Comparison of ENCODE assay signal across 14 cellular contexts in genomic region chr3:195835791-195836190, GRCh38. TPM values are rescaled to one million over a fixed set of nuclear protein-coding genes. Genes with fewer than 3 reads are reported as not detected.
DNase-seq lines count a peak whose midpoint lies in the region; ATAC-seq and TF ChIP-seq lines count a peak whose summit lies in the region.
"Had no signal": no experiment of that assay in that cellular context is flagged by ENCODE, and none has a peak within 500 bp of the region (broad histone marks: within the 10 kb centered on the region; RNA-seq: fewer than 3 reads in every experiment).

No MANE protein-coding gene starts in this region.

- no peak for TF ChIP-seq CTCF in right atrium auricular region (IDR thresholded peaks at IDR 0.05)
- TF ChIP-seq CTCF in osteoblast (IDR thresholded peaks at IDR 0.05; ENCODE audit: extremely low read depth, low read depth, low read length) = no peak
- TF ChIP-seq CTCF in GM13977 (IDR thresholded peaks at IDR 0.05; ENCODE audit: extremely low read depth, insufficient read depth, missing control alignments) = no peak

- H3K4me3 ChIP-seq in right cardiac atrium (ENCODE audit: low read length) (no peak overlapping the region), right atrium auricular region (no peak overlapping the region), osteoblast (ENCODE audit: insufficient read depth, low read length) (no peak overlapping the region)
- H3K4me3 ChIP-seq: BLaER1 treated with 17β-estradiol and CSF1 and Interleukin-3, amounts not matched to agents 10 nM and 100 nM had no signal

- no peaks in the 10 kb centered on the region for H3K27me3 ChIP-seq in right cardiac atrium (ENCODE audit: control insufficient read depth, insufficient read depth)
- H3K27me3 ChIP-seq in right atrium auricular region = no peaks in the 10 kb centered on the region
- peaks cover 11% of the 10 kb centered on the region for H3K27me3 ChIP-seq in osteoblast (ENCODE audit: insufficient read depth, low read length)
- H3K27me3 ChIP-seq: BLaER1 treated with 17β-estradiol and CSF1 and Interleukin-3, amounts not matched to agents 10 nM and 100 nM had no signal

- no peaks in the 10 kb centered on the region for H3K79me2 ChIP-seq in osteoblast (ENCODE audit: insufficient read depth, low read length)

- in situ Hi-C loops in GM13977 (cut with MboI; ENCODE audit: low pct_unique_long_range_greater_than_20kb, low sequenced_read_pairs, unreplicated experiment) = loop anchor here (25.0 kb wide), 1 partner anchor 273 kb away; no protein-coding TSS in a partner anchor

- H3K36me3 ChIP-seq in right atrium auricular region = no peaks in the 10 kb centered on the region
- no peaks in the 10 kb centered on the region for H3K36me3 ChIP-seq in osteoblast (ENCODE audit: insufficient read depth, low read length)
- H3K36me3 ChIP-seq: BLaER1 treated with 17β-estradiol and CSF1 and Interleukin-3, amounts not matched to agents 10 nM and 100 nM had no signal

- H2AFZ ChIP-seq in osteoblast (ENCODE audit: low read length) = no peak overlapping the region

- ATAC-seq in right cardiac atrium (peak; percentile 16 to 17), left colon (peak; percentile 17)
- ATAC-seq: HCT116 had no signal

- DNase-seq in right cardiac atrium = no peak
- DNase-seq in right atrium auricular region (ENCODE audit: low spot score) = no peak
- DNase-seq in left colon = no peak
- DNase-seq in osteoblast (ENCODE audit: insufficient read length, low spot score, missing footprints) = peak; percentile 82
- DNase-seq in DMS79 (lab: John Stamatoyannopoulos, UW) = no peak
- no peak for DNase-seq in GM13977 (ENCODE audit: low spot score)
- DNase-seq in NCI-H510A (lab: John Stamatoyannopoulos, UW) = no peak
- DNase-seq: 8988T; CD4-positive, CD25-positive, alpha-beta regulatory T cell; DMS53 had no signal

- no peak overlapping the region for H3K27ac ChIP-seq in right cardiac atrium (ENCODE audit: low read length)
- H3K27ac ChIP-seq in right atrium auricular region = no peak overlapping the region
- no peak overlapping the region for H3K27ac ChIP-seq in osteoblast (ENCODE audit: low read depth, low read length)
- H3K27ac ChIP-seq: BLaER1 treated with 17β-estradiol and CSF1 and Interleukin-3, amounts not matched to agents 10 nM and 100 nM had no signal

- WGBS in right cardiac atrium = 78% methylated on average over 14 of the region's 14 CpGs

- H3K4me1 ChIP-seq in right cardiac atrium (ENCODE audit: control insufficient read depth, insufficient read depth, low read length) (no peaks in the 10 kb centered on the region), right atrium auricular region (no peaks in the 10 kb centered on the region), osteoblast (ENCODE audit: insufficient read depth, low read length) (no peaks in the 10 kb centered on the region)
- H3K4me1 ChIP-seq: BLaER1 treated with 17β-estradiol and CSF1 and Interleukin-3, amounts not matched to agents 10 nM and 100 nM had no signal

- no peaks in the 10 kb centered on the region for H4K20me1 ChIP-seq in osteoblast (ENCODE audit: insufficient read depth, low read length)
- H4K20me1 ChIP-seq: BLaER1 treated with 17β-estradiol and CSF1 and Interleukin-3, amounts not matched to agents 10 nM and 100 nM had no signal

- intact Hi-C loops in right cardiac atrium (cut with DNase I) = loop anchor here in 1 of 4 donors (10.0 kb wide), 1 partner anchor 101 kb away; no protein-coding TSS in a partner anchor
- intact Hi-C loops in left colon (cut with DNase I, micrococcal nuclease) = no loop called here

- H3K9me3 ChIP-seq in right cardiac atrium (ENCODE audit: control insufficient read depth, low read length) (no peaks in the 10 kb centered on the region), right atrium auricular region (no peaks in the 10 kb centered on the region), osteoblast (ENCODE audit: low read depth, low read length) (no peaks in the 10 kb centered on the region)

- H3K4me2 ChIP-seq in osteoblast (ENCODE audit: insufficient read depth, low read length) = no peak overlapping the region
- H3K4me2 ChIP-seq: BLaER1 treated with 17β-estradiol and CSF1 and Interleukin-3, amounts not matched to agents 10 nM and 100 nM had no signal

RNA-seq across cellular contexts. Expression of gene MUC4, which starts 24.1 kb away (rescaled TPM):
- under 1 TPM in 1 of 4 donors, not detected in 3; 0.12 TPM for total RNA-seq in right cardiac atrium
- 0.02 TPM for polyA plus RNA-seq in right cardiac atrium
- total RNA-seq in right atrium auricular region = under 1 TPM in 1 of 2 donors, not detected in 1; 0.12 TPM
- total RNA-seq in left colon = 100 to 1,000 TPM; 114 to 356 TPM
- not detected in 2 replicates for total RNA-seq in osteoblast
- total RNA-seq: CD4-positive, CD25-positive, alpha-beta regulatory T cell; Daoy; HT-29 had no signal
- polyA plus RNA-seq: CD4-positive, CD25-positive, alpha-beta regulatory T cell had no signal

Comparison
In these comparisons a context has a peak if more than half of its experiments do, and no peak if none do; other contexts are left out.
1. RNA of gene MUC4, which starts 24.1 kb away (total RNA-seq): 114 to 356 TPM in left colon; 0.12 TPM in right atrium auricular region, 0.12 TPM in right cardiac atrium and not detected in osteoblast; every median in the first group is over 100 times any median in the second.